14 cellular contexts compared by ENCODE assay signal in genomic region chr10:101834341-101834740, GRCh38. TPM values are rescaled to one million over a fixed set of nuclear protein-coding genes. Genes with fewer than 3 reads are reported as not detected.
DNase-seq lines count a peak whose midpoint lies in the region; ATAC-seq and TF ChIP-seq lines count a peak whose summit lies in the region.
"Had no signal": no experiment of that assay in that cellular context is flagged by ENCODE, and none has a peak within 500 bp of the region (broad histone marks: within the 10 kb centered on the region; RNA-seq: fewer than 3 reads in every experiment).

No MANE protein-coding gene starts in this region.

- 17 to 42% (median 29%) methylated on average over 7 to 8 of the region's 8 CpGs for WGBS in spleen, 5 donors

- H3K9me2 ChIP-seq in Loucy (replicated peaks; ENCODE audit: low read depth, low read length): no peaks in the 10 kb centered on the region

- peak; percentile 54 for DNase-seq in activated naive CD4-positive, alpha-beta T cell treated with anti-CD3 and anti-CD28 coated beads, Interleukin-2, amount 10 ng/mL, durations not matched to agents 7 days and 5 days
- no peak for DNase-seq in activated naive CD4-positive, alpha-beta T cell treated with anti-CD3 and anti-CD28 coated beads, Interleukin-2, amount 50 U/mL, for 16 hours
- peak; percentile 36 for DNase-seq in activated CD4-positive, alpha-beta memory T cell treated with anti-CD3 and anti-CD28 coated beads, Interleukin-2, amount 10 ng/mL, durations not matched to agents 7 days and 5 days
- DNase-seq in spleen (peak; percentile 87), WERI-Rb-1 (no peak)
- DNase-seq: gastrocnemius medialis, NCI-H69, small intestine had no signal

- peaks cover 30% of the 10 kb centered on the region for H3K4me1 ChIP-seq in Loucy (ENCODE audit: insufficient read depth, low read length, poor library complexity, severe bottlenecking)
- H3K4me1 ChIP-seq in spleen: peaks cover 17 to 98% (median 59%) of the 10 kb centered on the region in 6 donors

- H3K27me3 ChIP-seq in Loucy (ENCODE audit: insufficient read depth, low read length, poor library complexity, severe bottlenecking): no peaks in the 10 kb centered on the region
- H3K27me3 ChIP-seq in spleen (replicated peaks in 1 of 7): no peaks in the 10 kb centered on the region
- H3K27me3 ChIP-seq in WERI-Rb-1 (ENCODE audit: insufficient read depth, low read depth, severe bottlenecking): no peaks in the 10 kb centered on the region
- H3K27me3 ChIP-seq: gastrocnemius medialis had no signal

- no peaks in the 10 kb centered on the region for H3K36me3 Mint-ChIP-seq in activated naive CD4-positive, alpha-beta T cell treated with anti-CD3 and anti-CD28 coated beads, Interleukin-2, amount 10 ng/mL, durations not matched to agents 7 days and 5 days
- no peaks in the 10 kb centered on the region for H3K36me3 Mint-ChIP-seq in activated CD4-positive, alpha-beta memory T cell treated with anti-CD3 and anti-CD28 coated beads, Interleukin-2, amount 10 ng/mL, durations not matched to agents 7 days and 5 days (ENCODE audit: low read depth)

- H3K4me2 ChIP-seq in Loucy (ENCODE audit: low read depth, low read length, poor library complexity, severe bottlenecking): peak overlapping the region; percentile 51

- H3F3A ChIP-seq in Loucy (ENCODE audit: low read depth): peaks cover 7% of the 10 kb centered on the region

- H3K27me3 Mint-ChIP-seq in activated naive CD4-positive, alpha-beta T cell treated with anti-CD3 and anti-CD28 coated beads, Interleukin-2, amount 10 ng/mL, durations not matched to agents 7 days and 5 days: peaks cover 5% of the 10 kb centered on the region
- H3K27me3 Mint-ChIP-seq in activated CD4-positive, alpha-beta memory T cell treated with anti-CD3 and anti-CD28 coated beads, Interleukin-2, amount 10 ng/mL, durations not matched to agents 7 days and 5 days: peaks cover 1% of the 10 kb centered on the region

- no peaks in the 10 kb centered on the region for H3K79me2 ChIP-seq in Loucy (ENCODE audit: insufficient read depth, low read length)

- CTCF ChIA-PET in activated naive CD4-positive, alpha-beta T cell treated with anti-CD3 and anti-CD28 coated beads, Interleukin-2, amount 10 ng/mL, durations not matched to agents 7 days and 5 days (lab: Charles Lee): interaction anchor here (4.2 kb wide), 1 partner anchor 176 kb away, joined by 40 read pairs; no protein-coding TSS in a partner anchor
- CTCF ChIA-PET in activated CD4-positive, alpha-beta memory T cell treated with anti-CD3 and anti-CD28 coated beads, Interleukin-2, amount 10 ng/mL, durations not matched to agents 7 days and 5 days (lab: Charles Lee): interaction anchor here (1.0 to 1.5 kb wide), 2 partner anchors 9 to 217 kb away, joined by 4 to 6 read pairs; no protein-coding TSS in a partner anchor

- H3K27ac ChIP-seq in spleen (peak overlapping the region in 3 of 8 donors; percentile 6 to 37 (median 22)), WERI-Rb-1 (no peak overlapping the region)
- H3K27ac ChIP-seq: gastrocnemius medialis had no signal

- no peak overlapping the region for H3K9ac ChIP-seq in Loucy (ENCODE audit: low read depth, low read length, poor library complexity, severe bottlenecking)

- TF ChIP-seq CTCF in Loucy (conservative IDR thresholded peaks at IDR 0.05; ENCODE audit: low read length) (no peak), spleen (IDR thresholded peaks at IDR 0.05 in 8 of 11, conservative IDR thresholded peaks at IDR 0.05 in 3 of 11) (no peak), WERI-Rb-1 (IDR thresholded peaks at IDR 0.05; ENCODE audit: low read depth, low read length) (no peak)

- H3K36me3 ChIP-seq in Loucy (ENCODE audit: insufficient read depth, low read length) (no peaks in the 10 kb centered on the region), spleen (no peaks in the 10 kb centered on the region), WERI-Rb-1 (no peaks in the 10 kb centered on the region)
- H3K36me3 ChIP-seq: gastrocnemius medialis had no signal

- H2AFZ ChIP-seq in Loucy (ENCODE audit: low read length): no peak overlapping the region

- H3K9me3 ChIP-seq in Loucy (ENCODE audit: insufficient read depth, low read depth, low read length) (no peaks in the 10 kb centered on the region), spleen (no peaks in the 10 kb centered on the region), WERI-Rb-1 (ENCODE audit: severe bottlenecking) (no peaks in the 10 kb centered on the region)
- H3K9me3 ChIP-seq: gastrocnemius medialis had no signal

- intact Hi-C loops in spleen (cut with DNase I; ENCODE audit: low total_unique reads): no loop called here

- no peak for TF ChIP-seq POLR2A in spleen (IDR thresholded peaks at IDR 0.05)

- POLR2A ChIA-PET in activated CD4-positive, alpha-beta memory T cell treated with anti-CD3 and anti-CD28 coated beads, Interleukin-2, amount 10 ng/mL, durations not matched to agents 7 days and 5 days (lab: Charles Lee): interaction anchor here (12.7 kb wide), 1 partner anchor 17 kb away, joined by 173 read pairs; the partner anchor contains the start of gene OGA

- H3K4me3 Mint-ChIP-seq in activated naive CD4-positive, alpha-beta T cell treated with anti-CD3 and anti-CD28 coated beads, Interleukin-2, amount 10 ng/mL, durations not matched to agents 7 days and 5 days: peak overlapping the region; percentile 40
- no peak overlapping the region for H3K4me3 Mint-ChIP-seq in activated CD4-positive, alpha-beta memory T cell treated with anti-CD3 and anti-CD28 coated beads, Interleukin-2, amount 10 ng/mL, durations not matched to agents 7 days and 5 days

- H3K4me1 Mint-ChIP-seq in activated naive CD4-positive, alpha-beta T cell treated with anti-CD3 and anti-CD28 coated beads, Interleukin-2, amount 10 ng/mL, durations not matched to agents 7 days and 5 days: peaks cover 62% of the 10 kb centered on the region
- H3K4me1 Mint-ChIP-seq in activated CD4-positive, alpha-beta memory T cell treated with anti-CD3 and anti-CD28 coated beads, Interleukin-2, amount 10 ng/mL, durations not matched to agents 7 days and 5 days: peaks cover 63% of the 10 kb centered on the region

- ATAC-seq in GM21526 (IDR thresholded peaks at IDR 0.05; ENCODE audit: low FRiP score, unreplicated experiment) (no peak), HG02588 (IDR thresholded peaks at IDR 0.05; ENCODE audit: unreplicated experiment) (no peak)
- ATAC-seq: gastrocnemius medialis, SK-N-SH treated with all-trans-retinoic acid at 6 μM for 48 hours had no signal

- H3K4me3 ChIP-seq in Loucy (ENCODE audit: low read length, poor library complexity, severe bottlenecking) (peak overlapping the region; percentile 15), spleen (peak overlapping the region in 1 of 8 donors; percentile 8), WERI-Rb-1 (ENCODE audit: low read depth, low read length) (no peak overlapping the region)
- H3K4me3 ChIP-seq: gastrocnemius medialis had no signal

- H3K9me3 Mint-ChIP-seq in activated naive CD4-positive, alpha-beta T cell treated with anti-CD3 and anti-CD28 coated beads, Interleukin-2, amount 10 ng/mL, durations not matched to agents 7 days and 5 days: no peaks in the 10 kb centered on the region
- H3K9me3 Mint-ChIP-seq in activated CD4-positive, alpha-beta memory T cell treated with anti-CD3 and anti-CD28 coated beads, Interleukin-2, amount 10 ng/mL, durations not matched to agents 7 days and 5 days: no peaks in the 10 kb centered on the region
- H3K9me3 Mint-ChIP-seq: neural crest cell had no signal

- H3K27ac Mint-ChIP-seq in activated naive CD4-positive, alpha-beta T cell treated with anti-CD3 and anti-CD28 coated beads, Interleukin-2, amount 10 ng/mL, durations not matched to agents 7 days and 5 days: peak overlapping the region; percentile 63
- peak overlapping the region; percentile 12 for H3K27ac Mint-ChIP-seq in activated CD4-positive, alpha-beta memory T cell treated with anti-CD3 and anti-CD28 coated beads, Interleukin-2, amount 10 ng/mL, durations not matched to agents 7 days and 5 days

- H4K20me1 ChIP-seq in Loucy (ENCODE audit: insufficient read depth, low read length, poor library complexity, severe bottlenecking): peaks cover 3% of the 10 kb centered on the region

RNA-seq across cellular contexts. Expression of gene KCNIP2, which starts 9.3 kb away (rescaled TPM):
- 1 to 10 TPM; 2.5 to 2.6 TPM for total RNA-seq in activated CD4-positive, alpha-beta memory T cell treated with anti-CD3 and anti-CD28 coated beads, Interleukin-2, amount 10 ng/mL, durations not matched to agents 7 days and 5 days
- total RNA-seq in spleen: 1 to 10 TPM; 4.2 to 8.6 (median 6.5) TPM
- polyA plus RNA-seq in spleen: 1 to 10 TPM in 2 of 3 donors, under 1 TPM in 1; 1.00 to 1.7 (median 1.3) TPM

RNA-seq across cellular contexts. Expression of gene OGA, which starts 16.1 kb away (rescaled TPM):
- total RNA-seq in activated CD4-positive, alpha-beta memory T cell treated with anti-CD3 and anti-CD28 coated beads, Interleukin-2, amount 10 ng/mL, durations not matched to agents 7 days and 5 days: 100 to 1,000 TPM; 142 to 145 TPM
- 100 to 1,000 TPM; 143 to 234 (median 172) TPM for total RNA-seq in spleen
- polyA plus RNA-seq in spleen: 10 to 100 TPM; 65.7 to 87.0 (median 68.3) TPM

RNA-seq across cellular contexts. Expression of gene NPM3, which starts 51.1 kb away (rescaled TPM):
- total RNA-seq in activated CD4-positive, alpha-beta memory T cell treated with anti-CD3 and anti-CD28 coated beads, Interleukin-2, amount 10 ng/mL, durations not matched to agents 7 days and 5 days: 10 to 100 TPM; 26.6 to 26.7 TPM
- total RNA-seq in spleen: 10 to 100 TPM; 16.8 to 46.9 (median 24.6) TPM
- polyA plus RNA-seq in spleen: 10 to 100 TPM; 33.5 to 54.6 (median 44.2) TPM

RNA-seq across cellular contexts. Expression of gene FGF8, which starts 58.4 kb away (rescaled TPM):
- not detected for total RNA-seq in activated CD4-positive, alpha-beta memory T cell treated with anti-CD3 and anti-CD28 coated beads, Interleukin-2, amount 10 ng/mL, durations not matched to agents 7 days and 5 days
- not detected for total RNA-seq in spleen
- polyA plus RNA-seq in spleen: under 1 TPM in 2 of 3 donors, not detected in 1; 0.11 TPM
- total RNA-seq: gastrocnemius medialis, kidney epithelial cell had no signal

Comparison
In these comparisons a context has a peak if more than half of its experiments do, and no peak if none do; other contexts are left out.
1. DNase-seq: peak in activated naive CD4-positive, alpha-beta T cell treated with anti-CD3 and anti-CD28 coated beads, Interleukin-2, amount 10 ng/mL, durations not matched to agents 7 days and 5 days (single experiment), activated CD4-positive, alpha-beta memory T cell treated with anti-CD3 and anti-CD28 coated beads, Interleukin-2, amount 10 ng/mL, durations not matched to agents 7 days and 5 days (single experiment) and spleen (single experiment); none in activated naive CD4-positive, alpha-beta T cell treated with anti-CD3 and anti-CD28 coated beads, Interleukin-2, amount 50 U/mL, for 16 hours (single experiment) and WERI-Rb-1 (single experiment).